ENCODE assay signal across 11 cellular contexts in genomic region chr4:85953651-85954018, GRCh38.
DNase-seq lines count a peak whose midpoint lies in the region; ATAC-seq, FAIRE-seq and TF ChIP-seq lines count a peak whose summit lies in the region.
"Had no signal": no experiment of that assay in that cellular context is flagged by ENCODE, and none has a peak within 500 bp of the region (broad histone marks: within the 10 kb centered on the region; RNA-seq: fewer than 3 reads in every experiment).

No MANE protein-coding gene starts in this region.

- TF ChIP-seq CTCF in astrocyte (IDR thresholded peaks at IDR 0.05; ENCODE audit: insufficient read depth, low read depth, low read length) = no peak

- H3K27me3 ChIP-seq in astrocyte (ENCODE audit: insufficient read depth, low read length) = no peaks in the 10 kb centered on the region
- H3K27me3 ChIP-seq: suprapubic skin had no signal

- no peak overlapping the region for H3K4me3 Mint-ChIP-seq in astrocyte (ENCODE audit: unreplicated experiment)

- H3K9me3 ChIP-seq in astrocyte (ENCODE audit: insufficient read depth, low read depth, low read length) = no peaks in the 10 kb centered on the region
- H3K9me3 ChIP-seq: suprapubic skin had no signal

- H4K20me1 ChIP-seq in astrocyte (ENCODE audit: insufficient read depth, low read length) = no peaks in the 10 kb centered on the region

- no peak overlapping the region for H2AFZ ChIP-seq in astrocyte (ENCODE audit: low read depth, low read length)

- no peak for FAIRE-seq in astrocyte (lab: Jason Lieb, UNC)

- peak; percentile 38 for ATAC-seq in left ventricle myocardium superior
- ATAC-seq in Right ventricle myocardium superior (ENCODE audit: poor library complexity) = no peak
- no peak for ATAC-seq in GM18502 (IDR thresholded peaks at IDR 0.05; ENCODE audit: poor library complexity, unreplicated experiment)
- no peak for ATAC-seq in HG03432 (IDR thresholded peaks at IDR 0.05; ENCODE audit: unreplicated experiment)

- no peaks in the 10 kb centered on the region for H3K9me3 Mint-ChIP-seq in astrocyte (ENCODE audit: unreplicated experiment)

- H3K36me3 ChIP-seq in astrocyte (ENCODE audit: insufficient read depth, low read length) = no peaks in the 10 kb centered on the region
- H3K36me3 ChIP-seq: suprapubic skin had no signal

- H3K36me3 Mint-ChIP-seq in astrocyte (ENCODE audit: low read depth, unreplicated experiment) = no peaks in the 10 kb centered on the region

- H3K79me2 ChIP-seq in astrocyte (ENCODE audit: insufficient read depth, low read length) = no peaks in the 10 kb centered on the region

- H3K4me3 ChIP-seq in astrocyte (ENCODE audit: insufficient read depth, low read depth, low read length) = no peak overlapping the region
- H3K4me3 ChIP-seq: suprapubic skin had no signal

- peaks cover 13% of the 10 kb centered on the region for H3K4me1 ChIP-seq in astrocyte (ENCODE audit: insufficient read depth, low read length)
- H3K4me1 ChIP-seq: suprapubic skin had no signal

- H3K4me1 Mint-ChIP-seq in astrocyte (ENCODE audit: low read depth, unreplicated experiment) = no peaks in the 10 kb centered on the region

- no peak for DNase-seq in left ventricle myocardium superior
- no peak for DNase-seq in Right ventricle myocardium superior
- no peak for DNase-seq in astrocyte (ENCODE audit: low read depth)
- DNase-seq in islet precursor cell = peak; percentile 61
- DNase-seq in cerebellum (ENCODE audit: low spot score) = no peak
- no peak for DNase-seq in stimulated activated CD4-positive, alpha-beta T cell treated with anti-CD3 and anti-CD28 coated beads, Interleukin-4, amount 100 ng/mL, for 4 hours
- DNase-seq: activated CD8-positive, alpha-beta memory T cell treated with anti-CD3 and anti-CD28 coated beads, Interleukin-2, amount 50 U/mL, for 4 hours; NCI-H345 had no signal

- H3K9ac ChIP-seq in astrocyte (ENCODE audit: low read length) = no peak overlapping the region

- H3K27me3 Mint-ChIP-seq in astrocyte (ENCODE audit: low read depth, unreplicated experiment) = peaks cover 2% of the 10 kb centered on the region

- no peak overlapping the region for H3K27ac Mint-ChIP-seq in astrocyte (ENCODE audit: unreplicated experiment)

- intact Hi-C loops in left ventricle myocardium superior (cut with micrococcal nuclease) = no loop called here
- intact Hi-C loops in Right ventricle myocardium superior (cut with DNase I) = no loop called here

- no peak overlapping the region for H3K27ac ChIP-seq in astrocyte (ENCODE audit: low read depth, low read length)
- H3K27ac ChIP-seq: suprapubic skin had no signal

- peak overlapping the region; percentile 35 for H3K4me2 ChIP-seq in astrocyte (ENCODE audit: low read length)
